8 cellular contexts compared by ENCODE assay signal in the genomic region with DNA sequence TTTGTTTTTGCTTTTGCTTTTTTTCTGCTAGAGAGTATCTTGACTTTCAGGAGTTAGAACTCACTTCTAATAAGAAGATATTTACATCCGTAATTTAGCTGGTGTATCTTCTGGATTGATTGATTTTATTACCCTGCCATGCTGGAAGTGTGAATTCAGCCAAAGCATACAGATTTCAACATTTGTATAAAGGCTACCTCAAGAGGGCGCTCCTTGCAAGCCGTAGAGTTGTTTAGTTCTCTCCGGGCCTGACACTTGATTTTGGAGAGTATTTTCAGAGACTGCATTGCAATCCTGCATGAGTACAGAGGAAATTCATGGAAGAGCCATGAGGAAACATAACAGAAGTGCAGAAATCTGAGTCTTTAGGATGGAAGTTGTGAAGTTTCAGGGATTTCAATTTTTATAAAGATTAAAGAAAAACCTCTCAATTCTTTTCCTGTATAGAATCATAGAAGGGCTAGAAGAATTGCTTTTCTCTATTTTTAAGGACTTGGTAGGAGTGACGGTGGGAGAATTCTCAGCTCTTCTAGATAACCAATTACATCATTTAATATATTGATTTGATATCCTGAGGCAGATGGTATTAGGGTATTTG.
DNase-seq lines count a peak whose midpoint lies in the region; ATAC-seq, FAIRE-seq and TF ChIP-seq lines count a peak whose summit lies in the region.

No MANE protein-coding gene starts in this region.

- H3K36me3 ChIP-seq in NT2/D1 (ENCODE audit: insufficient read depth, insufficient read length, low read length) (no peaks in the 10 kb centered on the region), testis (ENCODE audit: low read depth, missing control alignments) (no peaks in the 10 kb centered on the region)

- H3K27me3 ChIP-seq in NT2/D1 (ENCODE audit: insufficient read depth, insufficient read length) (no peaks in the 10 kb centered on the region), testis (no peaks in the 10 kb centered on the region)

- H3K4me3 ChIP-seq in NT2/D1 (ENCODE audit: insufficient read length, low read depth) (no peak overlapping the region), testis (no peak overlapping the region)

- no peak overlapping the region for H3K27ac ChIP-seq in testis

- TF ChIP-seq POLR2A in GM12892 (IDR thresholded peaks at IDR 0.05; ENCODE audit: low read depth, low read length) (no peak), testis (IDR thresholded peaks at IDR 0.05) (no peak)

- peak; percentile 76 for ATAC-seq in activated CD8-positive, alpha-beta memory T cell treated with anti-CD3 and anti-CD28 coated beads, Interleukin-2, amount 10 ng/mL, durations not matched to agents 7 days and 5 days
- peak; percentile 72 for ATAC-seq in esophagus mucosa
- peak; percentile 66 to 75 for ATAC-seq in natural killer cell treated with Interleukin-12 subunit alpha and Interleukin-12 subunit beta and Interleukin-15 and Interleukin-18, amount 100 ng/mL, for 72 hours

- H3K27me3 Mint-ChIP-seq in activated CD8-positive, alpha-beta memory T cell treated with anti-CD3 and anti-CD28 coated beads, Interleukin-2, amount 10 ng/mL, durations not matched to agents 7 days and 5 days = no peaks in the 10 kb centered on the region
- H3K27me3 Mint-ChIP-seq in natural killer cell treated with Interleukin-12 subunit alpha and Interleukin-12 subunit beta and Interleukin-15 and Interleukin-18, amount 100 ng/mL, for 72 hours = no peaks in the 10 kb centered on the region

- CTCF ChIA-PET in activated CD8-positive, alpha-beta memory T cell treated with anti-CD3 and anti-CD28 coated beads, Interleukin-2, amount 10 ng/mL, durations not matched to agents 7 days and 5 days (lab: Charles Lee) = interaction anchor here (0.7 to 6.1 kb wide), 22 partner anchors 9 to 378 kb away, joined by 3 to 60 read pairs (median 5); no protein-coding TSS in a partner anchor

- no peaks in the 10 kb centered on the region for H3K36me3 Mint-ChIP-seq in activated CD8-positive, alpha-beta memory T cell treated with anti-CD3 and anti-CD28 coated beads, Interleukin-2, amount 10 ng/mL, durations not matched to agents 7 days and 5 days
- no peaks in the 10 kb centered on the region for H3K36me3 Mint-ChIP-seq in natural killer cell treated with Interleukin-12 subunit alpha and Interleukin-12 subunit beta and Interleukin-15 and Interleukin-18, amount 100 ng/mL, for 72 hours

- H3K4me1 ChIP-seq in NT2/D1 (ENCODE audit: insufficient read depth, insufficient read length) (no peaks in the 10 kb centered on the region), testis (no peaks in the 10 kb centered on the region)

- 26 to 43% methylated on average over 5 of the region's 5 CpGs for WGBS in testis, 2 donors

- intact Hi-C loops in testis (cut with DNase I; ENCODE audit: low total_unique reads) = loop anchor here (5.0 to 10.0 kb wide), 2 partner anchors 244 to 249 kb away; no protein-coding TSS in a partner anchor

- H3K9me3 ChIP-seq in NT2/D1 (ENCODE audit: insufficient read depth, low read length) (no peaks in the 10 kb centered on the region), testis (no peaks in the 10 kb centered on the region)

- DNase-seq in A172 (ENCODE audit: low spot score) (peak; percentile 61), GM12892 (ENCODE audit: insufficient read length) (peak; percentile 36), HPDE6-E6E7 (ENCODE audit: extremely low spot score) (peak; percentile 40), NT2/D1 (ENCODE audit: low read depth, low spot score) (peak; percentile 56), testis (peak; percentile 78)
- peak; percentile 74 for DNase-seq in activated CD8-positive, alpha-beta memory T cell treated with anti-CD3 and anti-CD28 coated beads, Interleukin-2, amount 10 ng/mL, durations not matched to agents 7 days and 5 days
- DNase-seq in natural killer cell treated with Interleukin-12 subunit alpha and Interleukin-12 subunit beta and Interleukin-15 and Interleukin-18, amount 100 ng/mL, for 72 hours (ENCODE audit: low spot score) = peak; percentile 71

- no peak overlapping the region for H3K27ac Mint-ChIP-seq in activated CD8-positive, alpha-beta memory T cell treated with anti-CD3 and anti-CD28 coated beads, Interleukin-2, amount 10 ng/mL, durations not matched to agents 7 days and 5 days
- H3K27ac Mint-ChIP-seq in natural killer cell treated with Interleukin-12 subunit alpha and Interleukin-12 subunit beta and Interleukin-15 and Interleukin-18, amount 100 ng/mL, for 72 hours = peak overlapping the region; percentile 24 to 48

- peaks cover 5% of the 10 kb centered on the region for H3K4me1 Mint-ChIP-seq in activated CD8-positive, alpha-beta memory T cell treated with anti-CD3 and anti-CD28 coated beads, Interleukin-2, amount 10 ng/mL, durations not matched to agents 7 days and 5 days
- peaks cover 13 to 26% of the 10 kb centered on the region in 2 donors for H3K4me1 Mint-ChIP-seq in natural killer cell treated with Interleukin-12 subunit alpha and Interleukin-12 subunit beta and Interleukin-15 and Interleukin-18, amount 100 ng/mL, for 72 hours (ENCODE audit: low read depth in 2 of 2)

- H3K9ac ChIP-seq in NT2/D1 (ENCODE audit: insufficient read length, low read depth) = no peak overlapping the region

- peak; percentile 74 for FAIRE-seq in GM12892 (lab: Jason Lieb, UNC)

- H3K9me3 Mint-ChIP-seq in activated CD8-positive, alpha-beta memory T cell treated with anti-CD3 and anti-CD28 coated beads, Interleukin-2, amount 10 ng/mL, durations not matched to agents 7 days and 5 days (ENCODE audit: low read depth) = no peaks in the 10 kb centered on the region
- H3K9me3 Mint-ChIP-seq in natural killer cell treated with Interleukin-12 subunit alpha and Interleukin-12 subunit beta and Interleukin-15 and Interleukin-18, amount 100 ng/mL, for 72 hours = no peaks in the 10 kb centered on the region

- no peak overlapping the region for H3K4me3 Mint-ChIP-seq in activated CD8-positive, alpha-beta memory T cell treated with anti-CD3 and anti-CD28 coated beads, Interleukin-2, amount 10 ng/mL, durations not matched to agents 7 days and 5 days
- no peak overlapping the region for H3K4me3 Mint-ChIP-seq in natural killer cell treated with Interleukin-12 subunit alpha and Interleukin-12 subunit beta and Interleukin-15 and Interleukin-18, amount 100 ng/mL, for 72 hours

- peak; percentile 61 to 75 (median 72) for TF ChIP-seq CTCF in testis (IDR thresholded peaks at IDR 0.05)
